22 cellular contexts compared by ENCODE assay signal in the genomic region with DNA sequence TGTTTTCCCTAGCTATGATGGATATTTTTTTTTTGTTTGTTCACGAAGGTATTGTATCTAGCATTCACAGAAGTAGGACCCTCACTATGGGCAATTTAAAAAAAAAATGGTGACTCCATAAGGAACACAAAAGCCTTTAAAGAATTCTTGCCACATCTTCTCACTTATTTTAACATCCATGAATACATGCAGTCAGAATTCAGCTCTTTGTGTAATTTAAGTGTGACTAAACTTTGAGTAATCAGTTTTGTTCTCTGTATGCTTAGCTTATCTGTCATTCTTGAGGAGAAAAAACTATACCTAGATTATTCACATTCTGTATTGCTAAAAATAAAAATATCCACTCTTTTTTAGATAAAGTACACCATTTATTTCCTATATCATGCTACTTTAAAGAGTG.
A peak's percentile ranks its signal among the peaks of the same experiment; 100 is the strongest.
DNase-seq lines count a peak whose midpoint lies in the region; TF ChIP-seq lines count a peak whose summit lies in the region.
"Had no signal": no experiment of that assay in that cellular context is flagged by ENCODE, and none has a peak within 500 bp of the region (broad histone marks: within the 10 kb centered on the region; RNA-seq: fewer than 3 reads in every experiment).

No MANE protein-coding gene starts in this region.

- H4K20me1 ChIP-seq in MM.1S (ENCODE audit: insufficient read depth, low read length): no peaks in the 10 kb centered on the region

- H3K9me3 ChIP-seq in MM.1S (replicated peaks; ENCODE audit: insufficient read depth, low read length): no peaks in the 10 kb centered on the region
- H3K9me3 ChIP-seq: ovary, Peyer's patch, right atrium auricular region, tibial nerve had no signal

- H3F3A ChIP-seq in MM.1S (ENCODE audit: insufficient read depth, low read length): peaks cover 13% of the 10 kb centered on the region

- H3K4me3 ChIP-seq in ACC112 (ENCODE audit: low read depth, low read length): no peak overlapping the region
- H3K4me3 ChIP-seq in cardiac fibroblast (replicated peaks in 1 of 2; ENCODE audit: low read depth in 2 of 2, low read length in 2 of 2): no peak overlapping the region
- no peak overlapping the region for H3K4me3 ChIP-seq in MM.1S (ENCODE audit: low read length)
- H3K4me3 ChIP-seq: dorsolateral prefrontal cortex, ovary, Peyer's patch, right atrium auricular region, SK-N-MC, tibial nerve had no signal

- no peak overlapping the region for H3K9ac ChIP-seq in MM.1S (ENCODE audit: low read length)

- H3K9me2 ChIP-seq in MM.1S (replicated peaks; ENCODE audit: insufficient read depth, low read length): no peaks in the 10 kb centered on the region

- H3K4me1 ChIP-seq in ACC112 (ENCODE audit: control insufficient read depth, insufficient read depth, low read length, unreplicated experiment) (peaks cover 40% of the 10 kb centered on the region), MM.1S (ENCODE audit: low read length) (peaks cover 12% of the 10 kb centered on the region)
- H3K4me1 ChIP-seq: Peyer's patch, right atrium auricular region, tibial nerve had no signal

- no peak overlapping the region for H2AFZ ChIP-seq in ACC112 (ENCODE audit: low read length, unreplicated experiment)
- no peak overlapping the region for H2AFZ ChIP-seq in MM.1S (ENCODE audit: low read length)

- DNase-seq in LHCN-M2 (ENCODE audit: low read depth): peak; percentile 75
- DNase-seq in cardiac fibroblast (ENCODE audit: low read depth in 2 of 2): peak; percentile 54 to 86
- DNase-seq in hepatic stellate cell (ENCODE audit: low spot score): peak; percentile 7
- DNase-seq in NOMO-1 (lab: John Stamatoyannopoulos, UW; ENCODE audit: unreplicated experiment in 2 of 2): no peak
- DNase-seq in MM.1S: no peak
- DNase-seq in activated CD4-positive, alpha-beta T cell treated with anti-CD3 and anti-CD28 coated beads, Interleukin-2, amount 50 U/mL, for 48 hours: no peak
- DNase-seq in SHP77 (lab: John Stamatoyannopoulos, UW): no peak
- DNase-seq: activated CD8-positive, alpha-beta T cell treated with anti-CD3 and anti-CD28 coated beads, Interleukin-2, amount 10 ng/mL, durations not matched to agents 7 days and 5 days; activated T-cell treated with anti-CD3 and anti-CD28 coated beads, Interleukin-2, amount 50 U/mL, for 1 hour; amniotic stem cell; DMS79; dorsolateral prefrontal cortex; naive thymus-derived CD4-positive, alpha-beta T cell; NCI-H510A treated with DMSO at 0.1 percent for 48 hours; ovary; Peyer's patch; stimulated activated naive CD8-positive, alpha-beta T cell treated with anti-CD3 and anti-CD28 coated beads, Interleukin-15, amount 100 ng/mL, for 72 hours; T1000 had no signal

- TF ChIP-seq CTCF in cardiac fibroblast (IDR thresholded peaks at IDR 0.05; ENCODE audit: low read depth, low read length) (no peak), MM.1S (IDR thresholded peaks at IDR 0.05; ENCODE audit: low read length) (no peak)

- H3K27ac ChIP-seq in ACC112 (ENCODE audit: low read depth, low read length): peak overlapping the region; percentile 86
- no peak overlapping the region for H3K27ac ChIP-seq in MM.1S (ENCODE audit: low read length)
- H3K27ac ChIP-seq: dorsolateral prefrontal cortex, ovary, Peyer's patch, right atrium auricular region, SK-N-MC, tibial nerve had no signal

- H3K4me2 ChIP-seq in MM.1S (ENCODE audit: low read depth, low read length): no peak overlapping the region

- H3K79me2 ChIP-seq in ACC112 (ENCODE audit: control insufficient read depth, insufficient read depth, low read length, unreplicated experiment) (no peaks in the 10 kb centered on the region), MM.1S (ENCODE audit: low read length) (no peaks in the 10 kb centered on the region)

- H3K36me3 ChIP-seq in ACC112 (ENCODE audit: insufficient read depth, low read length) (no peaks in the 10 kb centered on the region; the same call in 1 of the 2 replicates), MM.1S (replicated peaks; ENCODE audit: insufficient read depth, low read length) (no peaks in the 10 kb centered on the region)
- H3K36me3 ChIP-seq: ovary, Peyer's patch, right atrium auricular region, tibial nerve had no signal

- H3K27me3 ChIP-seq in ACC112 (ENCODE audit: insufficient read depth, low read length): no peaks in the 10 kb centered on the region
- no peaks in the 10 kb centered on the region for H3K27me3 ChIP-seq in MM.1S (replicated peaks; ENCODE audit: insufficient read depth, low read length)
- H3K27me3 ChIP-seq: dorsolateral prefrontal cortex, ovary, Peyer's patch, right atrium auricular region, tibial nerve had no signal

Comparison
In these comparisons a context has a peak if more than half of its experiments do, and no peak if none do; other contexts are left out.
1. DNase-seq: peak in LHCN-M2 (single experiment), cardiac fibroblast (2 of 2) and hepatic stellate cell (single experiment); none in NOMO-1 (0 of 2), MM.1S (single experiment), activated CD4-positive, alpha-beta T cell treated with anti-CD3 and anti-CD28 coated beads, Interleukin-2, amount 50 U/mL, for 48 hours (0 of 2) and SHP77 (0 of 2).